11 cellular contexts compared by ENCODE assay signal in genomic region chrX:109347618-109348017, GRCh38.
DNase-seq lines count a peak whose midpoint lies in the region.
"Had no signal": no experiment of that assay in that cellular context is flagged by ENCODE, and none has a peak within 500 bp of the region (broad histone marks: within the 10 kb centered on the region; RNA-seq: fewer than 3 reads in every experiment).

No MANE protein-coding gene starts in this region.

- H3K27me3 ChIP-seq in H7 (ENCODE audit: control insufficient read depth, insufficient read depth, low read length), result no peaks in the 10 kb centered on the region
- H3K27me3 ChIP-seq: spleen had no signal

- DNase-seq in Daoy (ENCODE audit: low read depth), result peak; percentile 11
- peak; percentile 62 to 77 for DNase-seq in Kasumi-1 (lab: John Stamatoyannopoulos, UW)
- peak; percentile 81 for DNase-seq in dedifferentiated amniotic fluid mesenchymal stem cell (ENCODE audit: extremely low spot score)
- DNase-seq in activated gamma-delta T cell treated with Interleukin-2 at 50 U/mL for 16 hours, result no peak
- DNase-seq in H7, result no peak
- DNase-seq in cardiac septum (ENCODE audit: low spot score), result no peak
- DNase-seq in T-helper 2 cell, result no peak
- DNase-seq: activated CD4-positive, alpha-beta T cell treated with anti-CD3 and anti-CD28 coated beads, Interleukin-2, amount 10 ng/mL, durations not matched to agents 7 days and 5 days; NCI-H2081 treated with DMSO at 0.1 percent for 48 hours; spleen had no signal

- H3K9me3 ChIP-seq in mesodermal cell (ENCODE audit: control insufficient read depth, low read length), result no peaks in the 10 kb centered on the region
- H3K9me3 ChIP-seq: spleen had no signal

- H3K4me3 ChIP-seq in mesodermal cell (ENCODE audit: extremely low read depth, insufficient read depth, low read length, poor library complexity, severe bottlenecking), result no peak overlapping the region
- H3K4me3 ChIP-seq in H7 (ENCODE audit: insufficient read depth, low read depth, low read length), result no peak overlapping the region
- H3K4me3 ChIP-seq: spleen had no signal

- H3K27ac ChIP-seq in mesodermal cell (ENCODE audit: low read depth, low read length, severe bottlenecking), result peak overlapping the region; percentile 94
- H3K27ac ChIP-seq: spleen had no signal

- no CpG with 5 or more reads among the region's 3 CpGs for WGBS in mesodermal cell (ENCODE audit: insufficient coverage in 2 of 2), 2 experiments

- H3K36me3 ChIP-seq in mesodermal cell (ENCODE audit: control insufficient read depth, insufficient read depth, low read length) (no peaks in the 10 kb centered on the region), H7 (replicated peaks; ENCODE audit: control insufficient read depth, insufficient read depth, low read length) (no peaks in the 10 kb centered on the region)
- H3K36me3 ChIP-seq: spleen had no signal

- intact Hi-C loops in cardiac septum (cut with DNase I), result no loop called here

- peaks cover 54% of the 10 kb centered on the region for H3K4me1 ChIP-seq in mesodermal cell (ENCODE audit: control insufficient read depth, insufficient read depth, low read length, poor library complexity, severe bottlenecking)

Comparison
In these comparisons a context has a peak if more than half of its experiments do, and no peak if none do; other contexts are left out.
1. DNase-seq: peak in Daoy (single experiment), Kasumi-1 (2 of 2) and dedifferentiated amniotic fluid mesenchymal stem cell (single experiment); none in activated gamma-delta T cell treated with Interleukin-2 at 50 U/mL for 16 hours (single experiment), H7 (single experiment), cardiac septum (single experiment) and T-helper 2 cell (0 of 5).